Comparison of ENCODE assay signal across 8 cellular contexts in genomic region chr1:1273535-1274298, GRCh38. TPM values are rescaled to one million over a fixed set of nuclear protein-coding genes. Genes with fewer than 3 reads are reported as not detected.
DNase-seq lines count a peak whose midpoint lies in the region; ATAC-seq and TF ChIP-seq lines count a peak whose summit lies in the region.

Gene UBE2J2 (minus strand): TSS chr1:1273854. CDS start chr1:1267992, 5,862 bp downstream.

- H3F3A ChIP-seq in PC-9 (ENCODE audit: insufficient read depth, low read depth) = peaks cover 10% of the 10 kb centered on the region

- no peak for TF ChIP-seq CTCF in PC-9 (conservative IDR thresholded peaks at IDR 0.05)

- peaks cover 4% of the 10 kb centered on the region; the same call in 1 of the 2 replicates for H3K36me3 ChIP-seq in PC-9 (ENCODE audit: low read depth)
- no peaks in the 10 kb centered on the region for H3K36me3 ChIP-seq in mucosa of stomach (ENCODE audit: control insufficient read depth, insufficient read depth, low read length)

- BruUV-seq in PC-9 (replicated peaks; lab: Mats Ljungman, UMichigan) = no TSS peak

- TF ChIP-seq POLR2A in erythroblast (IDR thresholded peaks at IDR 0.05; ENCODE audit: low read length) = peak; percentile 28

- POLR2A ChIA-PET in PC-9 (lab: Charles Lee; ENCODE audit: unreplicated experiment) = interaction anchor here (0.6 to 0.7 kb wide), 6 partner anchors 10 to 158 kb away, joined by 3 to 21 read pairs (median 10); partner anchors contain the start of gene C1orf159

- H3K27me3 ChIP-seq in PC-9 (ENCODE audit: insufficient read depth, low read depth) (no peaks in the 10 kb centered on the region), mucosa of stomach (ENCODE audit: control insufficient read depth, insufficient read depth, low read length) (no peaks in the 10 kb centered on the region)

- H3K4me2 ChIP-seq in PC-9 = peak within 1 kb of the TSS; percentile 93

- peak; percentile 83 for ATAC-seq in GM21381 (IDR thresholded peaks at IDR 0.05; ENCODE audit: unreplicated experiment)

- CTCF ChIA-PET in PC-9 (lab: Charles Lee) = interaction anchor here (0.6 to 0.7 kb wide), 2 partner anchors 9 to 17 kb away, joined by 7 read pairs; no protein-coding TSS in a partner anchor

- no peaks in the 10 kb centered on the region for H3K9me2 ChIP-seq in PC-9 (ENCODE audit: insufficient read depth)

- peak within 1 kb of the TSS; percentile 88 for H2AFZ ChIP-seq in PC-9

- H3K9ac ChIP-seq in mucosa of stomach (ENCODE audit: low read length) = peak within 1 kb of the TSS; percentile 79

- H4K20me1 ChIP-seq in PC-9 (ENCODE audit: insufficient read depth) = peaks cover 35% of the 10 kb centered on the region

- DNase-seq in CMK (ENCODE audit: low read depth) (peak; percentile 92), HuH-7 (ENCODE audit: low spot score) (peak; percentile 98), PC-9 (peak; percentile 73 to 85), erythroblast (lab: John Stamatoyannopoulos, UW) (peak; percentile 96)
- DNase-seq in activated T-cell treated with anti-CD3 and anti-CD28 coated beads, Interleukin-2, amount 50 U/mL, for 1 hour = peak; percentile 92
- peak; percentile 96 for DNase-seq in stimulated activated CD8-positive, alpha-beta memory T cell treated with anti-CD3 and anti-CD28 coated beads, Interleukin-4, amount 100 ng/mL, for 48 hours

- H3K9me3 ChIP-seq in PC-9 (ENCODE audit: insufficient read depth, low read depth) (no peaks in the 10 kb centered on the region), mucosa of stomach (ENCODE audit: control insufficient read depth, low read length) (no peaks in the 10 kb centered on the region)

- H3K4me3 ChIP-seq in PC-9 = peak within 1 kb of the TSS; percentile 70
- peak within 1 kb of the TSS; percentile 44 for H3K4me3 ChIP-seq in mucosa of stomach (ENCODE audit: low read length)

- H3K27ac ChIP-seq in PC-9 = peak within 1 kb of the TSS; percentile 42

- peaks cover 44% of the 10 kb centered on the region for H3K79me2 ChIP-seq in PC-9 (ENCODE audit: low read depth)

- H3K4me1 ChIP-seq in PC-9 (replicated peaks; ENCODE audit: insufficient read depth) (peaks cover 17% of the 10 kb centered on the region), mucosa of stomach (ENCODE audit: control insufficient read depth, insufficient read depth, low read length) (peaks cover 31% of the 10 kb centered on the region)

- intact Hi-C loops in PC-9 (cut with micrococcal nuclease; ENCODE audit: unreplicated experiment) = loop anchor here (5.0 kb wide), 1 partner anchor 74 kb away; the partner anchor contains the start of gene DVL1

RNA-seq across cellular contexts. Expression of gene UBE2J2, which starts in this region (rescaled TPM):
- total RNA-seq in PC-9 (2021) = 54.2 and 55.0 TPM in 2 replicates

Comparison
In these comparisons a context has a peak if more than half of its experiments do, and no peak if none do; other contexts are left out.
1. Peak in every context shown above with its lines: DNase-seq, ATAC-seq, H3K4me3 ChIP-seq and H3K27ac ChIP-seq.